ENCODE assay signal across 9 cellular contexts in genomic region chr19:47663435-47663910, GRCh38. TPM values are rescaled to one million over a fixed set of nuclear protein-coding genes. Genes with fewer than 3 reads are reported as not detected.
DNase-seq lines count a peak whose midpoint lies in the region; ATAC-seq, FAIRE-seq and TF ChIP-seq lines count a peak whose summit lies in the region.
"Had no signal": no experiment of that assay in that cellular context is flagged by ENCODE, and none has a peak within 500 bp of the region (broad histone marks: within the 10 kb centered on the region; RNA-seq: fewer than 3 reads in every experiment).

No MANE protein-coding gene starts in this region.

- peak overlapping the region in 1 of 2 donors; percentile 20 for H3K9ac ChIP-seq in kidney (ENCODE audit: low read length in 2 of 2)

- DNase-seq in HL-60 (ENCODE audit: low read depth in 1 of 2, low spot score in 1 of 2) (no peak), astrocyte of the spinal cord (ENCODE audit: low read depth, low spot score) (peak; percentile 96), kidney (no peak), substantia nigra (lab: John Stamatoyannopoulos, UW) (no peak), NCI-H146 treated with DMSO at 0.1 percent for 48 hours (lab: John Stamatoyannopoulos, UW; ENCODE audit: unreplicated experiment) (no peak), DMS53 (lab: John Stamatoyannopoulos, UW) (no peak), SJCRH30 (no peak)
- DNase-seq in activated naive CD8-positive, alpha-beta T cell treated with anti-CD3 and anti-CD28 coated beads, Interleukin-2, amount 50 U/mL, for 24 hours, result no peak

- H3K9me3 Mint-ChIP-seq in activated naive CD8-positive, alpha-beta T cell treated with anti-CD3 and anti-CD28 coated beads, Interleukin-2, amount 50 U/mL, for 24 hours, result no peaks in the 10 kb centered on the region

- H3K4me1 Mint-ChIP-seq in activated naive CD8-positive, alpha-beta T cell treated with anti-CD3 and anti-CD28 coated beads, Interleukin-2, amount 50 U/mL, for 24 hours, result peaks cover 4% of the 10 kb centered on the region

- H3K4me3 ChIP-seq in HL-60 (replicated peaks; ENCODE audit: insufficient read depth, low read length), result no peak overlapping the region
- H3K4me3 ChIP-seq in astrocyte of the spinal cord (ENCODE audit: low read depth, low read length), result peak overlapping the region; percentile 18
- no peak overlapping the region for H3K4me3 ChIP-seq in kidney (ENCODE audit: low read length in 2 of 2)
- no peak overlapping the region for H3K4me3 ChIP-seq in SJCRH30

- TF ChIP-seq CTCF in HL-60 (IDR thresholded peaks at IDR 0.05; ENCODE audit: insufficient read depth, low read length), result no peak
- no peak for TF ChIP-seq CTCF in astrocyte of the spinal cord (IDR thresholded peaks at IDR 0.05; ENCODE audit: low read depth, low read length)
- no peak for TF ChIP-seq CTCF in kidney (IDR thresholded peaks at IDR 0.05; ENCODE audit: borderline replicate concordance, extremely low read depth, insufficient read depth)

- no peaks in the 10 kb centered on the region for H3K9me3 ChIP-seq in kidney (ENCODE audit: control insufficient read depth in 1 of 2, low read length in 2 of 2)
- H3K9me3 ChIP-seq in SJCRH30 (replicated peaks), result no peaks in the 10 kb centered on the region

- H3K27ac Mint-ChIP-seq in activated naive CD8-positive, alpha-beta T cell treated with anti-CD3 and anti-CD28 coated beads, Interleukin-2, amount 50 U/mL, for 24 hours, result no peak overlapping the region

- no peaks in the 10 kb centered on the region for H3K27me3 ChIP-seq in HL-60 (ENCODE audit: insufficient read depth, poor library complexity, severe bottlenecking)
- no peaks in the 10 kb centered on the region for H3K27me3 ChIP-seq in SJCRH30

- intact Hi-C loops in kidney (cut with DNase I), result no loop called here

- no peaks in the 10 kb centered on the region for H3K27me3 Mint-ChIP-seq in activated naive CD8-positive, alpha-beta T cell treated with anti-CD3 and anti-CD28 coated beads, Interleukin-2, amount 50 U/mL, for 24 hours

- no peak overlapping the region for H3K4me3 Mint-ChIP-seq in activated naive CD8-positive, alpha-beta T cell treated with anti-CD3 and anti-CD28 coated beads, Interleukin-2, amount 50 U/mL, for 24 hours

- no peaks in the 10 kb centered on the region for H3K36me3 Mint-ChIP-seq in activated naive CD8-positive, alpha-beta T cell treated with anti-CD3 and anti-CD28 coated beads, Interleukin-2, amount 50 U/mL, for 24 hours (ENCODE audit: low read depth)

- in situ Hi-C loops in astrocyte of the spinal cord (cut with HindIII; ENCODE audit: low sequenced_read_pairs), result no loop called here

- H3K36me3 ChIP-seq in kidney (ENCODE audit: control insufficient read depth in 1 of 2, insufficient read depth in 2 of 2, low read length in 2 of 2) (no peaks in the 10 kb centered on the region), SJCRH30 (0 out of 2 replicates have a peak, but pooled peaks cover 2% of the 10 kb centered on the region)

- H3K4me1 ChIP-seq in kidney (ENCODE audit: control insufficient read depth in 1 of 2, insufficient read depth in 1 of 2, low read depth in 1 of 2, low read length in 2 of 2) (peaks cover 0 to 12% of the 10 kb centered on the region in 2 donors), SJCRH30 (no peaks in the 10 kb centered on the region)

- no peak for ATAC-seq in activated naive CD8-positive, alpha-beta T cell treated with anti-CD3 and anti-CD28 coated beads, Interleukin-2, amount 50 U/mL, for 24 hours

- FAIRE-seq in kidney (lab: Jason Lieb, UNC), result no peak
- FAIRE-seq: GM18507 had no signal

- H3K27ac ChIP-seq in HL-60 (replicated peaks) (peak overlapping the region; percentile 40), kidney (ENCODE audit: low read depth in 2 of 2, low read length in 2 of 2) (peak overlapping the region; percentile 18 to 96), substantia nigra (ENCODE audit: low read depth, low read length, poor library complexity, severe bottlenecking) (peak overlapping the region; percentile 76), SJCRH30 (no peak overlapping the region)

RNA-seq across cellular contexts. Expression of gene EHD2, which starts 49.7 kb away (rescaled TPM):
- 105 TPM for total RNA-seq in kidney
- 19.4 TPM for polyA plus RNA-seq in kidney (ENCODE audit: insufficient read depth, low read depth, low replicate concordance)
- 9.0 and 9.4 TPM in 2 replicates for total RNA-seq in SJCRH30 (2014; rRNA removed; shearing (Covaris generic))

RNA-seq across cellular contexts. Expression of gene BICRA, which starts 54.5 kb away (rescaled TPM):
- 14.7 TPM for total RNA-seq in kidney
- polyA plus RNA-seq in kidney (ENCODE audit: insufficient read depth, low read depth, low replicate concordance), result 3.2 TPM
- total RNA-seq in SJCRH30 (2014; rRNA removed; shearing (Covaris generic)), result 0.95 and 3.9 TPM in 2 replicates

Comparison
In these comparisons a context has a peak if more than half of its experiments do, and no peak if none do; other contexts are left out.
1. RNA of gene EHD2, which starts 49.7 kb away (total RNA-seq): 105 TPM in kidney (single experiment); 9.0 to 9.4 TPM in SJCRH30; every median in the first group is over 10 times any median in the second.